27 cellular contexts compared by ENCODE assay signal in the genomic region with DNA sequence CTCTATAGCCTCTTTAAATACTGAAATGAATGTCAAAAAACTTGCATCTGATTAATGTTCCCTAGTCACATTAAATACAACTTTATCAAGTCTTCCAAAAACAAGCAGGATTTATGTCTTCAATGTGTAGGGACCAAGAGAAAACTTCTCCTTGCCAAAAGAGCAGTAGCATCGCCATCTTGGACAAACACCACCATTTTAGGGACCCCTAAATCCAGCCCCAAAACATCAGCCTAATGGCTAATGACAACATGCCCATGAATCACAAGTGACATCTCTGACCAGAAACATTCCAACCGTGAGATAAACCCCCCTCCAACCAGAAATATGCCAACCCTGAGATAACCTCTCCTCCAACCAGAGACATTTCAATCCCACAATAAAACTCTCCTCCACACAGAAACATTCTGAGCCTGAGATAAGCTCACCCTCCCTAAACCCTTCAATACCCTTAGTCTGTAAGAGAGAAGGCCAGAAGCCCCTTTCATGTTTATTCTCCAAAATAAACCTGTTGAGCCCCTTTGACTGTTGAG.
A peak's percentile ranks its signal among the peaks of the same experiment; 100 is the strongest.
DNase-seq lines count a peak whose midpoint lies in the region; ATAC-seq, FAIRE-seq and TF ChIP-seq lines count a peak whose summit lies in the region.
"Had no signal": no experiment of that assay in that cellular context is flagged by ENCODE, and none has a peak within 500 bp of the region (broad histone marks: within the 10 kb centered on the region; RNA-seq: fewer than 3 reads in every experiment).

No MANE protein-coding gene starts in this region.

- CTCF ChIA-PET in GM12878 (lab: Yijun Ruan, JAX) = no interaction called here

- no peaks in the 10 kb centered on the region for H4K20me1 ChIP-seq in GM12878 (ENCODE audit: control insufficient read depth, insufficient read depth)

- TF ChIP-seq CTCF in GM12878 (IDR thresholded peaks at IDR 0.05 in 2 of 3, conservative IDR thresholded peaks at IDR 0.05 in 1 of 3; ENCODE audit: control insufficient read depth in 2 of 3, extremely low read depth in 1 of 3, insufficient read depth in 1 of 3, low read depth in 3 of 3, low read length in 3 of 3) (no peak), thyroid gland (IDR thresholded peaks at IDR 0.05) (no peak), GM13976 (IDR thresholded peaks at IDR 0.05; ENCODE audit: borderline replicate concordance, control extremely low read depth, extremely low read depth, insufficient read depth, missing control alignments) (no peak)

- no TSS peak for BruUV-seq in GM12878 (replicated peaks; lab: Mats Ljungman, UMichigan)

- no peak overlapping the region for H2AFZ ChIP-seq in GM12878 (ENCODE audit: control insufficient read depth, low read depth, low read length)
- H2AFZ ChIP-seq: GM23248, PC-9 had no signal

- no peaks in the 10 kb centered on the region for H3K9me3 ChIP-seq in GM12878 (replicated peaks; ENCODE audit: control insufficient read depth, insufficient read depth, low read length)
- H3K9me3 ChIP-seq in mesodermal cell (ENCODE audit: control insufficient read depth, low read length) = no peaks in the 10 kb centered on the region
- H3K9me3 ChIP-seq in thyroid gland = no peaks in the 10 kb centered on the region
- H3K9me3 ChIP-seq: Caco-2, SJCRH30 had no signal

- H3K4me2 ChIP-seq in GM12878 (ENCODE audit: control insufficient read depth, insufficient read depth) = no peak overlapping the region
- H3K4me2 ChIP-seq: PC-9 had no signal

- POLR2A ChIA-PET in GM12878 (lab: Charles Lee) = no interaction called here

- H3K27me3 ChIP-seq in GM12878 (replicated peaks in 1 of 2; ENCODE audit: control insufficient read depth in 2 of 2, insufficient read depth in 2 of 2, low read length in 1 of 2) = no peaks in the 10 kb centered on the region
- H3K27me3 ChIP-seq in thyroid gland = no peaks in the 10 kb centered on the region
- H3K27me3 ChIP-seq: SJCRH30 had no signal

- FAIRE-seq in GM12878 (lab: Jason Lieb, UNC) = no peak
- FAIRE-seq: GM12892, HTR-8/SVneo had no signal

- no peaks in the 10 kb centered on the region for H3K79me2 ChIP-seq in GM12878 (ENCODE audit: control insufficient read depth, insufficient read depth, low read length)

- intact Hi-C loops in GM12878 (cut with micrococcal nuclease; ENCODE audit: unreplicated experiment) (no loop called here), thyroid gland (cut with DNase I) (no loop called here)

- no peaks in the 10 kb centered on the region for H3K4me1 ChIP-seq in GM12878 (ENCODE audit: control insufficient read depth, insufficient read depth, low read length)
- peaks cover 5% of the 10 kb centered on the region for H3K4me1 ChIP-seq in mesodermal cell (ENCODE audit: control insufficient read depth, insufficient read depth, low read length, poor library complexity, severe bottlenecking)
- H3K4me1 ChIP-seq in thyroid gland = no peaks in the 10 kb centered on the region
- H3K4me1 ChIP-seq: SJCRH30 had no signal

- DNase-seq in OCI-M1 (lab: John Stamatoyannopoulos, UW) (peak; percentile 82), GM12878 (ENCODE audit: low read depth, low spot score) (no peak), thyroid gland (no peak), GM03348 (ENCODE audit: low spot score) (no peak), HK-2 (ENCODE audit: unreplicated experiment) (no peak), GM13976 (ENCODE audit: low spot score) (no peak)
- DNase-seq: CD8-positive, alpha-beta T cell; GDM1; GM23248; H7; KBM-7; MV-4-11; NCI-H1105; NCI-H1436 treated with DMSO at 0.1 percent for 48 hours; NCI-H187 treated with DMSO at 0.1 percent for 48 hours; NCI-H446; NCI-H524 treated with DMSO at 0.1 percent for 48 hours; NCI-H774; PC-9; SJCRH30 had no signal

- no peaks in the 10 kb centered on the region for H3K36me3 ChIP-seq in GM12878 (ENCODE audit: control insufficient read depth in 2 of 2, insufficient read depth in 2 of 2, low read length in 1 of 2)
- no peaks in the 10 kb centered on the region for H3K36me3 ChIP-seq in mesodermal cell (ENCODE audit: control insufficient read depth, insufficient read depth, low read length)
- H3K36me3 ChIP-seq in thyroid gland = no peaks in the 10 kb centered on the region
- H3K36me3 ChIP-seq: SJCRH30 had no signal

- H3K4me3 ChIP-seq in GM12878 (no peak overlapping the region), mesodermal cell (ENCODE audit: extremely low read depth, insufficient read depth, low read length, poor library complexity, severe bottlenecking) (no peak overlapping the region), thyroid gland (replicated peaks in 1 of 3) (no peak overlapping the region)
- H3K4me3 ChIP-seq: GM23248, PC-9, SJCRH30 had no signal

- no peak for TF ChIP-seq EP300 in GM12878 (IDR thresholded peaks at IDR 0.05; ENCODE audit: borderline replicate concordance in 1 of 2, control insufficient read depth in 1 of 2, low read depth in 2 of 2, low read length in 2 of 2)

- in situ Hi-C loops in GM12878 (cut with MboI) = no loop called here
- in situ Hi-C loops in GM13976 (cut with MboI; ENCODE audit: low sequenced_read_pairs, unreplicated experiment) = no loop called here

- no peak overlapping the region for H3K9ac ChIP-seq in GM12878 (ENCODE audit: control insufficient read depth, insufficient read depth, low read length)
- H3K9ac ChIP-seq: GM23248 had no signal

- TF ChIP-seq POLR2A in GM12878 (IDR thresholded peaks at IDR 0.05; ENCODE audit: low read depth, low read length) (no peak), thyroid gland (IDR thresholded peaks at IDR 0.05) (no peak)

- TF ChIP-seq RAD21 in GM12878 (IDR thresholded peaks at IDR 0.05; ENCODE audit: insufficient read depth, low read depth, low read length) = no peak

- RAD21 ChIA-PET in GM12878 (lab: Charles Lee; ENCODE audit: unreplicated experiment) = no interaction called here

- WGBS in GM12878 (ENCODE audit: insufficient coverage, insufficient replicate concordance, low lambda C conversion rate, missing lambda C conversion rate) = 38% methylated on average over 2 of the region's 2 CpGs
- WGBS in mesodermal cell (ENCODE audit: insufficient coverage in 2 of 2), 2 experiments = 81% methylated on average over 2 of the region's 2 CpGs; no CpG with 5 or more reads in 1 of the 2 experiments
- WGBS in thyroid gland, 2 donors = 61 to 66% methylated on average over 2 of the region's 2 CpGs

- SMC1A ChIA-PET in GM12878 (lab: Charles Lee; ENCODE audit: uncharacterized antibody, unreplicated experiment) = no interaction called here

- ATAC-seq in GM12878 = no peak
- ATAC-seq: CD8-positive, alpha-beta T cell; Right ventricle myocardium inferior; SK-N-SH treated with all-trans-retinoic acid at 6 μM for 48 hours had no signal

- H3K27ac ChIP-seq in GM12878 (ENCODE audit: control insufficient read depth, insufficient read depth) (no peak overlapping the region), mesodermal cell (ENCODE audit: low read depth, low read length, severe bottlenecking) (peak overlapping the region; percentile 46), thyroid gland (no peak overlapping the region)
- H3K27ac ChIP-seq: C4-2B, GM23248, PC-9, SJCRH30 had no signal

TF ChIP-seq in GM12878, 131 proteins besides CTCF, POLR2A, EP300 and RAD21:
- TF ChIP-seq YY1 (IDR thresholded peaks at IDR 0.05; ENCODE audit: low read depth, low read length) = 0 out of 2 replicates have a peak, but pooled peaks have one; percentile 35
- TF ChIP-seq WRNIP1 (IDR thresholded peaks at IDR 0.05; ENCODE audit: borderline replicate concordance, low read depth, low read length) = no peak
